ENCODE assay signal across 1 cellular context in the genomic region with DNA sequence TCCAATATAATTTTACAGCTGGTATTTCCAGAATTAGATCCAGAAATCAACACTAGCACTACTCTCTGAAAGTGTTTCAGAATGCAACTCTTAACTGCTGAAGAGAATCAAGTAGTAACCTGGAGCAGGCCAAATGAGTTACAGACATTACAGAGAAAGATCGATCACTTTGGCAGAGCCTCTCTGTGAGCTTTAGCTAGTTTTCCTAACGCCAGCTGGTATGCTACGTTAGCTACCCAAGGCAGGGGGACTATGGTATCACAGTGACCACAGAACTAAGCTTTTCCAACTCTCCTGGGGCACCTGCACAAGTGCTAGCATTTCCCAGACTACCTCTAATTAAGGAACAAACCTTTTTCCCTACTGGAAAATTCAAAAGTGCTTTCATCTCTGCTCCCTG.
TF ChIP-seq lines count a peak whose summit lies in the region.

No MANE protein-coding gene starts in this region.

TF ChIP-seq in H1, 55 proteins besides CTCF, POLR2A, EP300 and RAD21:
- TF ChIP-seq POU5F1 (IDR thresholded peaks at IDR 0.05; ENCODE audit: low read depth, low read length), result no peak
- no peak for TF ChIP-seq GABPA (IDR thresholded peaks at IDR 0.05; ENCODE audit: borderline replicate concordance, insufficient read depth, low read length)
- TF ChIP-seq, protein P1, sequence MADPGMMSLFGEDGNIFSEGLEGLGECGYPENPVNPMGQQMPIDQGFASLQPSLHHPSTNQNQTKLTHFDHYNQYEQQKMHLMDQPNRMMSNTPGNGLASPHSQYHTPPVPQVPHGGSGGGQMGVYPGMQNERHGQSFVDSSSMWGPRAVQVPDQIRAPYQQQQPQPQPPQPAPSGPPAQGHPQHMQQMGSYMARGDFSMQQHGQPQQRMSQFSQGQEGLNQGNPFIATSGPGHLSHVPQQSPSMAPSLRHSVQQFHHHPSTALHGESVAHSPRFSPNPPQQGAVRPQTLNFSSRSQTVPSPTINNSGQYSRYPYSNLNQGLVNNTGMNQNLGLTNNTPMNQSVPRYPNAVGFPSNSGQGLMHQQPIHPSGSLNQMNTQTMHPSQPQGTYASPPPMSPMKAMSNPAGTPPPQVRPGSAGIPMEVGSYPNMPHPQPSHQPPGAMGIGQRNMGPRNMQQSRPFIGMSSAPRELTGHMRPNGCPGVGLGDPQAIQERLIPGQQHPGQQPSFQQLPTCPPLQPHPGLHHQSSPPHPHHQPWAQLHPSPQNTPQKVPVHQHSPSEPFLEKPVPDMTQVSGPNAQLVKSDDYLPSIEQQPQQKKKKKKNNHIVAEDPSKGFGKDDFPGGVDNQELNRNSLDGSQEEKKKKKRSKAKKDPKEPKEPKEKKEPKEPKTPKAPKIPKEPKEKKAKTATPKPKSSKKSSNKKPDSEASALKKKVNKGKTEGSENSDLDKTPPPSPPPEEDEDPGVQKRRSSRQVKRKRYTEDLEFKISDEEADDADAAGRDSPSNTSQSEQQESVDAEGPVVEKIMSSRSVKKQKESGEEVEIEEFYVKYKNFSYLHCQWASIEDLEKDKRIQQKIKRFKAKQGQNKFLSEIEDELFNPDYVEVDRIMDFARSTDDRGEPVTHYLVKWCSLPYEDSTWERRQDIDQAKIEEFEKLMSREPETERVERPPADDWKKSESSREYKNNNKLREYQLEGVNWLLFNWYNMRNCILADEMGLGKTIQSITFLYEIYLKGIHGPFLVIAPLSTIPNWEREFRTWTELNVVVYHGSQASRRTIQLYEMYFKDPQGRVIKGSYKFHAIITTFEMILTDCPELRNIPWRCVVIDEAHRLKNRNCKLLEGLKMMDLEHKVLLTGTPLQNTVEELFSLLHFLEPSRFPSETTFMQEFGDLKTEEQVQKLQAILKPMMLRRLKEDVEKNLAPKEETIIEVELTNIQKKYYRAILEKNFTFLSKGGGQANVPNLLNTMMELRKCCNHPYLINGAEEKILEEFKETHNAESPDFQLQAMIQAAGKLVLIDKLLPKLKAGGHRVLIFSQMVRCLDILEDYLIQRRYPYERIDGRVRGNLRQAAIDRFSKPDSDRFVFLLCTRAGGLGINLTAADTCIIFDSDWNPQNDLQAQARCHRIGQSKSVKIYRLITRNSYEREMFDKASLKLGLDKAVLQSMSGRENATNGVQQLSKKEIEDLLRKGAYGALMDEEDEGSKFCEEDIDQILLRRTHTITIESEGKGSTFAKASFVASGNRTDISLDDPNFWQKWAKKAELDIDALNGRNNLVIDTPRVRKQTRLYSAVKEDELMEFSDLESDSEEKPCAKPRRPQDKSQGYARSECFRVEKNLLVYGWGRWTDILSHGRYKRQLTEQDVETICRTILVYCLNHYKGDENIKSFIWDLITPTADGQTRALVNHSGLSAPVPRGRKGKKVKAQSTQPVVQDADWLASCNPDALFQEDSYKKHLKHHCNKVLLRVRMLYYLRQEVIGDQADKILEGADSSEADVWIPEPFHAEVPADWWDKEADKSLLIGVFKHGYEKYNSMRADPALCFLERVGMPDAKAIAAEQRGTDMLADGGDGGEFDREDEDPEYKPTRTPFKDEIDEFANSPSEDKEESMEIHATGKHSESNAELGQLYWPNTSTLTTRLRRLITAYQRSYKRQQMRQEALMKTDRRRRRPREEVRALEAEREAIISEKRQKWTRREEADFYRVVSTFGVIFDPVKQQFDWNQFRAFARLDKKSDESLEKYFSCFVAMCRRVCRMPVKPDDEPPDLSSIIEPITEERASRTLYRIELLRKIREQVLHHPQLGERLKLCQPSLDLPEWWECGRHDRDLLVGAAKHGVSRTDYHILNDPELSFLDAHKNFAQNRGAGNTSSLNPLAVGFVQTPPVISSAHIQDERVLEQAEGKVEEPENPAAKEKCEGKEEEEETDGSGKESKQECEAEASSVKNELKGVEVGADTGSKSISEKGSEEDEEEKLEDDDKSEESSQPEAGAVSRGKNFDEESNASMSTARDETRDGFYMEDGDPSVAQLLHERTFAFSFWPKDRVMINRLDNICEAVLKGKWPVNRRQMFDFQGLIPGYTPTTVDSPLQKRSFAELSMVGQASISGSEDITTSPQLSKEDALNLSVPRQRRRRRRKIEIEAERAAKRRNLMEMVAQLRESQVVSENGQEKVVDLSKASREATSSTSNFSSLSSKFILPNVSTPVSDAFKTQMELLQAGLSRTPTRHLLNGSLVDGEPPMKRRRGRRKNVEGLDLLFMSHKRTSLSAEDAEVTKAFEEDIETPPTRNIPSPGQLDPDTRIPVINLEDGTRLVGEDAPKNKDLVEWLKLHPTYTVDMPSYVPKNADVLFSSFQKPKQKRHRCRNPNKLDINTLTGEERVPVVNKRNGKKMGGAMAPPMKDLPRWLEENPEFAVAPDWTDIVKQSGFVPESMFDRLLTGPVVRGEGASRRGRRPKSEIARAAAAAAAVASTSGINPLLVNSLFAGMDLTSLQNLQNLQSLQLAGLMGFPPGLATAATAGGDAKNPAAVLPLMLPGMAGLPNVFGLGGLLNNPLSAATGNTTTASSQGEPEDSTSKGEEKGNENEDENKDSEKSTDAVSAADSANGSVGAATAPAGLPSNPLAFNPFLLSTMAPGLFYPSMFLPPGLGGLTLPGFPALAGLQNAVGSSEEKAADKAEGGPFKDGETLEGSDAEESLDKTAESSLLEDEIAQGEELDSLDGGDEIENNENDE (IDR thresholded peaks at IDR 0.05; ENCODE audit: insufficient replicate concordance, low read length), result no peak
- no peak for TF ChIP-seq SIX5 (IDR thresholded peaks at IDR 0.05; ENCODE audit: low read depth, low read length)
- TF ChIP-seq JUN (IDR thresholded peaks at IDR 0.05; ENCODE audit: low read depth, low read length), result no peak
- no peak for TF ChIP-seq POLR2AphosphoS5 (IDR thresholded peaks at IDR 0.05; ENCODE audit: low read depth, low read length)
- TF ChIP-seq KDM5A (IDR thresholded peaks at IDR 0.05; ENCODE audit: low read length), result no peak
- no peak for TF ChIP-seq ZNF274 (IDR thresholded peaks at IDR 0.05; ENCODE audit: borderline replicate concordance, extremely low read depth, low read length)
- TF ChIP-seq RFX5 (IDR thresholded peaks at IDR 0.05; ENCODE audit: borderline replicate concordance, low read depth, low read length), result no peak
- no peak for TF ChIP-seq NANOG (IDR thresholded peaks at IDR 0.05; ENCODE audit: insufficient read depth, low read depth, low read length, poor library complexity, severe bottlenecking)
- TF ChIP-seq BCL11A (IDR thresholded peaks at IDR 0.05; ENCODE audit: low read depth in 2 of 2, low read length in 2 of 2), result no peak
- TF ChIP-seq BACH1 (IDR thresholded peaks at IDR 0.05; ENCODE audit: low read length), result no peak
- TF ChIP-seq TAF1 (IDR thresholded peaks at IDR 0.05; ENCODE audit: low read depth, low read length), result no peak
- TF ChIP-seq SAP30 (IDR thresholded peaks at IDR 0.05; ENCODE audit: insufficient read depth, insufficient replicate concordance, low read length), result no peak
- TF ChIP-seq CEBPB (IDR thresholded peaks at IDR 0.05; ENCODE audit: low read depth, low read length), result no peak
